ENCODE assay signal across 23 cellular contexts in genomic region chr16:2083409-2083808, GRCh38.
"Had no signal": no experiment of that assay in that cellular context is flagged by ENCODE, and none has a peak within 500 bp of the region (broad histone marks: within the 10 kb centered on the region; RNA-seq: fewer than 3 reads in every experiment).

No MANE protein-coding gene starts in this region.

- H3K27ac ChIP-seq: tibial artery had no signal

- H3K27me3 ChIP-seq: heart right ventricle, tibial artery, uterus had no signal

- H3K27ac Mint-ChIP-seq: activated naive CD4-positive, alpha-beta T cell treated with anti-CD3 and anti-CD28 coated beads, Interleukin-2, amount 50 U/mL, for 24 hours; natural killer cell treated with Interleukin-12 subunit alpha and Interleukin-12 subunit beta and Interleukin-15 and Interleukin-18, amount 100 ng/mL, for 72 hours; progenitor cell of endocrine pancreas had no signal

- ATAC-seq: natural killer cell treated with Interleukin-12 subunit alpha and Interleukin-12 subunit beta and Interleukin-15 and Interleukin-18, amount 100 ng/mL, for 72 hours; sciatic nerve; stimulated activated naive CD8-positive, alpha-beta T cell treated with anti-CD3 and anti-CD28 coated beads, Interleukin-15, Interleukin-2, amounts not matched to agents 100 U/mL and 50 U/mL, for 24 hours had no signal

- H3K4me3 Mint-ChIP-seq: activated naive CD4-positive, alpha-beta T cell treated with anti-CD3 and anti-CD28 coated beads, Interleukin-2, amount 50 U/mL, for 24 hours; natural killer cell treated with Interleukin-12 subunit alpha and Interleukin-12 subunit beta and Interleukin-15 and Interleukin-18, amount 100 ng/mL, for 72 hours had no signal

- DNase-seq: activated CD4-positive, alpha-beta T cell treated with anti-CD3 and anti-CD28 coated beads, Interleukin-2, amount 50 U/mL, for 1 hour; activated CD4-positive, CD25-positive, alpha-beta regulatory T cell treated with anti-CD3 and anti-CD28 coated beads, Interleukin-2, amount 50 U/mL, for 72 hours; activated CD8-positive, alpha-beta memory T cell treated with anti-CD3 and anti-CD28 coated beads, Interleukin-2, amount 50 U/mL, for 4 hours; activated effector memory CD4-positive, alpha-beta T cell treated with anti-CD3 and anti-CD28 coated beads, Interleukin-2, amount 50 U/mL, for 16 hours; activated T-cell treated with anti-CD3 and anti-CD28 coated beads, Interleukin-2, amount 50 U/mL, for 48 hours; cerebellar nuclear complex; cortex of kidney; effector CD4-positive, alpha-beta T cell; occipital lobe; stimulated activated CD4-positive, alpha-beta T cell treated with anti-CD3 and anti-CD28 coated beads, Interleukin-12 subunit alpha, Interleukin-12 subunit beta, amount 100 ng/mL, for 4 hours; stimulated activated CD4-positive, alpha-beta T cell treated with anti-CD3 and anti-CD28 coated beads, Interleukin-2, amount 100 ng/mL, for 24 hours; stimulated activated naive CD8-positive, alpha-beta T cell treated with anti-CD3 and anti-CD28 coated beads, Interleukin-15, Interleukin-2, amounts not matched to agents 100 U/mL and 50 U/mL, for 24 hours; substantia nigra; T-helper 1 cell; T1000; tibial artery; uterus had no signal

- H3K9me3 ChIP-seq: heart right ventricle, tibial artery, uterus had no signal

- H3K9me3 Mint-ChIP-seq: activated naive CD4-positive, alpha-beta T cell treated with anti-CD3 and anti-CD28 coated beads, Interleukin-2, amount 50 U/mL, for 24 hours; natural killer cell treated with Interleukin-12 subunit alpha and Interleukin-12 subunit beta and Interleukin-15 and Interleukin-18, amount 100 ng/mL, for 72 hours had no signal

- H3K36me3 ChIP-seq: uterus had no signal

- FAIRE-seq: bronchial epithelial cell had no signal

- H3K4me3 ChIP-seq: heart right ventricle, tibial artery, uterus had no signal

- H3K4me1 ChIP-seq: uterus had no signal

- H3K36me3 Mint-ChIP-seq: activated naive CD4-positive, alpha-beta T cell treated with anti-CD3 and anti-CD28 coated beads, Interleukin-2, amount 50 U/mL, for 24 hours; natural killer cell treated with Interleukin-12 subunit alpha and Interleukin-12 subunit beta and Interleukin-15 and Interleukin-18, amount 100 ng/mL, for 72 hours had no signal

- H3K27me3 Mint-ChIP-seq: activated naive CD4-positive, alpha-beta T cell treated with anti-CD3 and anti-CD28 coated beads, Interleukin-2, amount 50 U/mL, for 24 hours; natural killer cell treated with Interleukin-12 subunit alpha and Interleukin-12 subunit beta and Interleukin-15 and Interleukin-18, amount 100 ng/mL, for 72 hours; progenitor cell of endocrine pancreas had no signal

- H3K4me1 Mint-ChIP-seq: activated naive CD4-positive, alpha-beta T cell treated with anti-CD3 and anti-CD28 coated beads, Interleukin-2, amount 50 U/mL, for 24 hours had no signal
